18 cellular contexts compared by ENCODE assay signal in genomic region chr10:77527839-77528238, GRCh38.
"Had no signal": no experiment of that assay in that cellular context is flagged by ENCODE, and none has a peak within 500 bp of the region (broad histone marks: within the 10 kb centered on the region; RNA-seq: fewer than 3 reads in every experiment).

No MANE protein-coding gene starts in this region.

- H3K27me3 ChIP-seq: adrenal gland, pancreas, suprapubic skin, upper lobe of right lung had no signal

- H3K27ac Mint-ChIP-seq: activated CD4-positive, alpha-beta memory T cell treated with anti-CD3 and anti-CD28 coated beads, Interleukin-2, amount 10 ng/mL, durations not matched to agents 7 days and 5 days; activated naive CD4-positive, alpha-beta T cell treated with anti-CD3 and anti-CD28 coated beads, Interleukin-2, amount 50 U/mL, for 24 hours; naive thymus-derived CD4-positive, alpha-beta T cell; WTC11 had no signal

- H3K36me3 ChIP-seq: adrenal gland, heart left ventricle, pancreas, suprapubic skin, upper lobe of right lung had no signal

- H3K9me3 ChIP-seq: adrenal gland, heart left ventricle, pancreas, suprapubic skin, upper lobe of right lung had no signal

- DNase-seq: activated CD4-positive, alpha-beta memory T cell treated with anti-CD3 and anti-CD28 coated beads, Interleukin-2, amount 10 ng/mL, durations not matched to agents 7 days and 5 days; activated CD4-positive, alpha-beta T cell treated with anti-CD3 and anti-CD28 coated beads for 4 hours; activated effector memory CD4-positive, alpha-beta T cell treated with anti-CD3 and anti-CD28 coated beads, Interleukin-2, amount 50 U/mL, for 16 hours; activated T-cell treated with anti-CD3 and anti-CD28 coated beads, Interleukin-2, amount 50 U/mL, for 4 hours; adrenal gland; heart left ventricle; naive thymus-derived CD4-positive, alpha-beta T cell; pancreas; retina; small intestine; stimulated activated CD4-positive, alpha-beta T cell treated with anti-CD3 and anti-CD28 coated beads, Interleukin-4, amount 100 ng/mL, for 4 hours; stimulated activated CD8-positive, alpha-beta memory T cell treated with anti-CD3 and anti-CD28 coated beads, Interleukin-4, amount 100 ng/mL, for 48 hours; stimulated activated naive CD8-positive, alpha-beta T cell treated with anti-CD3 and anti-CD28 coated beads, Interleukin-15, Interleukin-2, amounts not matched to agents 100 U/mL and 50 U/mL, for 24 hours; T-helper 2 cell; upper lobe of right lung had no signal

- H3K27me3 Mint-ChIP-seq: activated CD4-positive, alpha-beta memory T cell treated with anti-CD3 and anti-CD28 coated beads, Interleukin-2, amount 10 ng/mL, durations not matched to agents 7 days and 5 days had no signal

- H3K9me3 Mint-ChIP-seq: activated CD4-positive, alpha-beta memory T cell treated with anti-CD3 and anti-CD28 coated beads, Interleukin-2, amount 10 ng/mL, durations not matched to agents 7 days and 5 days; activated naive CD4-positive, alpha-beta T cell treated with anti-CD3 and anti-CD28 coated beads, Interleukin-2, amount 50 U/mL, for 24 hours; activated T-cell treated with anti-CD3 and anti-CD28 coated beads, Interleukin-2, amount 50 U/mL, for 4 hours; WTC11 had no signal

- H3K27ac ChIP-seq: adrenal gland, pancreas, suprapubic skin, upper lobe of right lung had no signal

- H3K4me3 Mint-ChIP-seq: activated CD4-positive, alpha-beta memory T cell treated with anti-CD3 and anti-CD28 coated beads, Interleukin-2, amount 10 ng/mL, durations not matched to agents 7 days and 5 days; activated naive CD4-positive, alpha-beta T cell treated with anti-CD3 and anti-CD28 coated beads, Interleukin-2, amount 50 U/mL, for 24 hours; activated T-cell treated with anti-CD3 and anti-CD28 coated beads, Interleukin-2, amount 50 U/mL, for 4 hours; naive thymus-derived CD4-positive, alpha-beta T cell; WTC11 had no signal

- H3K4me1 ChIP-seq: pancreas had no signal

- ATAC-seq: activated T-cell treated with anti-CD3 and anti-CD28 coated beads, Interleukin-2, amount 50 U/mL, for 4 hours; heart left ventricle; naive thymus-derived CD4-positive, alpha-beta T cell; pancreas; stimulated activated naive CD8-positive, alpha-beta T cell treated with anti-CD3 and anti-CD28 coated beads, Interleukin-15, Interleukin-2, amounts not matched to agents 100 U/mL and 50 U/mL, for 24 hours; upper lobe of right lung; WTC11 had no signal

- H3K36me3 Mint-ChIP-seq: activated naive CD4-positive, alpha-beta T cell treated with anti-CD3 and anti-CD28 coated beads, Interleukin-2, amount 50 U/mL, for 24 hours; naive thymus-derived CD4-positive, alpha-beta T cell; WTC11 had no signal

- H3K4me3 ChIP-seq: adrenal gland, heart left ventricle, pancreas, suprapubic skin, upper lobe of right lung had no signal

- H3K4me1 Mint-ChIP-seq: activated CD4-positive, alpha-beta memory T cell treated with anti-CD3 and anti-CD28 coated beads, Interleukin-2, amount 10 ng/mL, durations not matched to agents 7 days and 5 days; activated naive CD4-positive, alpha-beta T cell treated with anti-CD3 and anti-CD28 coated beads, Interleukin-2, amount 50 U/mL, for 24 hours; naive thymus-derived CD4-positive, alpha-beta T cell had no signal
